Comparison of ENCODE assay signal across 25 cellular contexts in genomic region chr22:37990862-37991261, GRCh38. TPM values are rescaled to one million over a fixed set of nuclear protein-coding genes. Genes with fewer than 3 reads are reported as not detected.
DNase-seq lines count a peak whose midpoint lies in the region; ATAC-seq, FAIRE-seq and TF ChIP-seq lines count a peak whose summit lies in the region.
"Had no signal": no experiment of that assay in that cellular context is flagged by ENCODE, and none has a peak within 500 bp of the region (broad histone marks: within the 10 kb centered on the region; RNA-seq: fewer than 3 reads in every experiment).

No MANE protein-coding gene starts in this region.

- no peaks in the 10 kb centered on the region for H3K79me2 ChIP-seq in K562 (ENCODE audit: control insufficient read depth, insufficient read depth, low read length)

- TF ChIP-seq EP300 in K562 (IDR thresholded peaks at IDR 0.05; ENCODE audit: low read length), result no peak

- intact Hi-C loops in K562 (cut with micrococcal nuclease), result no loop called here

- H3K9me1 ChIP-seq in K562 (ENCODE audit: control insufficient read depth, insufficient read depth, low read length), result no peaks in the 10 kb centered on the region

- H3K9me3 ChIP-seq in HEK293 (ENCODE audit: control insufficient read depth, insufficient read depth, low read depth, low read length) (no peaks in the 10 kb centered on the region), K562 (replicated peaks; ENCODE audit: control insufficient read depth, insufficient read depth, low read depth, low read length) (no peaks in the 10 kb centered on the region)

- BruUV-seq in K562 (replicated peaks; lab: Mats Ljungman, UMichigan), result no TSS peak

- no peak for TF ChIP-seq POLR2A in K562 (conservative IDR thresholded peaks at IDR 0.05)

- TF ChIP-seq RAD21 in K562 (CRISPR knock-in tag; conservative IDR thresholded peaks at IDR 0.05 in 1 of 2, IDR thresholded peaks at IDR 0.05 in 1 of 2), result no peak

- no peak overlapping the region for H3K9ac ChIP-seq in K562 (ENCODE audit: insufficient read depth in 1 of 2, low read depth in 2 of 2, low read length in 2 of 2)
- H3K9ac ChIP-seq: GM23248 had no signal

- no peak overlapping the region for H3K4me2 ChIP-seq in K562 (ENCODE audit: insufficient read depth, low read length)

- H3K36me3 ChIP-seq in HEK293 (ENCODE audit: control insufficient read depth in 2 of 2, insufficient read depth in 1 of 2, low read length in 2 of 2), result peaks cover 0 to 2% of the 10 kb centered on the region in 2 experiments; a peak in 1 of 3 replicates
- H3K36me3 ChIP-seq in K562 (ENCODE audit: control insufficient read depth, insufficient read depth, low read length), result no peaks in the 10 kb centered on the region

- POLR2A ChIA-PET in HEK293 (lab: Yijun Ruan, JAX), result interaction anchor here (1.2 kb wide), 1 partner anchor 37 kb away, joined by 3 read pairs; the partner anchor contains the start of genes C22orf23 and POLR2F
- POLR2A ChIA-PET in K562 (lab: Yijun Ruan, JAX), result no interaction called here

- in situ Hi-C loops in K562 (cut with MboI), result no loop called here

- H3K4me1 ChIP-seq in HEK293 (ENCODE audit: control insufficient read depth, insufficient read depth, low read length), result no peaks in the 10 kb centered on the region
- peaks cover 0 to 6% of the 10 kb centered on the region in 2 experiments; a peak in 2 of 5 replicates for H3K4me1 ChIP-seq in K562 (replicated peaks in 1 of 2; ENCODE audit: control insufficient read depth in 2 of 2, insufficient read depth in 2 of 2, low read length in 2 of 2)

- TF ChIP-seq CTCF in HEK293 (tag by site-specific recombination; IDR thresholded peaks at IDR 0.05), result no peak
- no peak for TF ChIP-seq CTCF in K562 (IDR thresholded peaks at IDR 0.05 in 2 of 3, conservative IDR thresholded peaks at IDR 0.05 in 1 of 3; ENCODE audit: insufficient read depth in 2 of 3, low read depth in 1 of 3, low read length in 3 of 3)
- no peak for TF ChIP-seq CTCF in GM20000 (IDR thresholded peaks at IDR 0.05; ENCODE audit: extremely low read depth, missing control alignments)

- ATAC-seq in K562 (no peak), GM21576 (IDR thresholded peaks at IDR 0.05; ENCODE audit: unreplicated experiment) (no peak)

- DNase-seq in K562 (ENCODE audit: extremely low read depth in 1 of 4, low spot score in 3 of 4) (no peak), GM20000 (ENCODE audit: low spot score) (no peak), HuH-7 (ENCODE audit: low spot score) (no peak)
- DNase-seq: C1 segment of cervical spinal cord; Calu3; CD4-positive, alpha-beta memory T cell; COR-L47; DMS53; DMS79 treated with DMSO at 0.1 percent for 48 hours; GF-D8; GM23248; H7; HCEC 1CT had no signal

- no peak for FAIRE-seq in K562 (lab: Jason Lieb, UNC)
- FAIRE-seq: GM12891, GM18507, H1 had no signal

- no peaks in the 10 kb centered on the region for H4K20me1 ChIP-seq in K562 (replicated peaks; ENCODE audit: control insufficient read depth, insufficient read depth, low read length)

- H3K27ac ChIP-seq in HEK293 (ENCODE audit: extremely low read depth, low read depth, low read length) (no peak overlapping the region), K562 (ENCODE audit: extremely low read depth, low read depth, low read length) (no peak overlapping the region), layer of hippocampus (ENCODE audit: low read depth, low read length) (peak overlapping the region; percentile 73), temporal lobe (ENCODE audit: low read depth, low read length) (peak overlapping the region; percentile 81)
- H3K27ac ChIP-seq: GM23248 had no signal

- H2AFZ ChIP-seq in K562 (ENCODE audit: low read depth, low read length), result no peak overlapping the region
- H2AFZ ChIP-seq: GM23248 had no signal

- H3K4me3 ChIP-seq in HEK293 (ENCODE audit: low read depth, low read length) (no peak overlapping the region), K562 (no peak overlapping the region)
- H3K4me3 ChIP-seq: GM23248 had no signal

- 14% methylated on average over 4 of the region's 7 CpGs for WGBS in K562 (ENCODE audit: insufficient coverage, low coverage, missing lambda C conversion rate)

- CTCF ChIA-PET in HEK293 (lab: Yijun Ruan, JAX) (interaction anchor here (0.7 kb wide), 1 partner anchor 124 kb away, joined by 3 read pairs; no protein-coding TSS in a partner anchor), K562 (lab: Yijun Ruan, JAX; ENCODE audit: low intra/inter-chr PET ratio) (no interaction called here)

- H3K27me3 ChIP-seq in K562 (ENCODE audit: control insufficient read depth in 2 of 2, insufficient read depth in 2 of 2, low read length in 2 of 2) (no peaks in the 10 kb centered on the region), layer of hippocampus (ENCODE audit: control insufficient read depth, insufficient read depth, low read length) (no peaks in the 10 kb centered on the region)

TF ChIP-seq in HEK293, 187 proteins besides CTCF, POLR2A, EP300 and RAD21 (continues in another document):
- no peak for TF ChIP-seq ZNF623 (tag by site-specific recombination; IDR thresholded peaks at IDR 0.05)
- peak; percentile 68; the same call in 1 of the 2 replicates for TF ChIP-seq ZNF121 (tag by site-specific recombination; IDR thresholded peaks at IDR 0.05)
- no peak for TF ChIP-seq ZNF549 (tag by site-specific recombination; IDR thresholded peaks at IDR 0.05)

TF ChIP-seq in K562, 482 proteins besides CTCF, POLR2A, EP300 and RAD21:
- TF ChIP-seq SIX5 (IDR thresholded peaks at IDR 0.05; ENCODE audit: borderline replicate concordance in 1 of 2, insufficient read depth in 1 of 2, low read depth in 1 of 2, low read length in 2 of 2) (no peak), ZNF121 (CRISPR knock-in tag; conservative IDR thresholded peaks at IDR 0.05) (0 out of 2 replicates have a peak, but pooled peaks have one; percentile 27)

RNA-seq across cellular contexts. Expression of gene SOX10, which starts 6.5 kb away (rescaled TPM):
- total RNA-seq in K562 (2011; cell fraction: chromatin; rRNA removed; ENCODE audit: low replicate concordance), result not detected in 2 replicates
- total RNA-seq in K562 (2011; cell fraction: nucleolus; rRNA removed), result not detected in 2 replicates
- total RNA-seq in K562 (2011; cell fraction: nucleoplasm; rRNA removed), result not detected in 2 replicates
- total RNA-seq in K562 (2014; rRNA removed), result not detected in 2 replicates
- not detected in 2 replicates for total RNA-seq in K562 (2014; rRNA removed; fragmentation: Illumina TruSeq; extraction: Trizol)
- not detected in 2 replicates for total RNA-seq in K562 (2015; rRNA removed; fragmentation: Illumina TruSeq; extraction: Trizol)
- not detected in 2 replicates for total RNA-seq in K562 (2021)
- not detected in 2 replicates for polyA plus RNA-seq in K562 (2011; rRNA removed)
- polyA plus RNA-seq in K562 (2011; cell fraction: cytosol; rRNA removed), result not detected in 2 replicates
- polyA plus RNA-seq in K562 (2011; cell fraction: nucleus; rRNA removed), result not detected in 2 replicates
- polyA plus RNA-seq in K562 (2012), result 0.04 TPM in 1 of 2 replicates, not detected in the other
- not detected in 2 replicates for polyA plus RNA-seq in K562 (2014; fragmentation: Illumina TruSeq; extraction: Trizol)
- polyA plus RNA-seq in K562 (2014; fragmentation: Nextera tagmentation; extraction: Ambion mirVana), result not detected
- not detected in 2 replicates for polyA plus RNA-seq in K562 (2014; rRNA removed)
- polyA minus RNA-seq in K562 (2011; rRNA and poly(A)+ RNA removed), result not detected in 2 replicates
- not detected in 2 replicates for polyA minus RNA-seq in K562 (2011; cell fraction: cytosol; rRNA and poly(A)+ RNA removed)
- not detected in 2 replicates for polyA minus RNA-seq in K562 (2011; cell fraction: nucleus; rRNA and poly(A)+ RNA removed)
- total RNA-seq in temporal lobe, result 5.2 TPM
- total RNA-seq: A172; A673; Calu3; CD4-positive, alpha-beta memory T cell; Daoy; G401; GM23248 had no signal
- polyA plus RNA-seq: BJ; CD4-positive, alpha-beta memory T cell; GM23248 had no signal

RNA-seq across cellular contexts. Expression of gene POLR2F, which starts 37.4 kb away (rescaled TPM):
- 31.7 and 45.8 TPM in 2 replicates for total RNA-seq in K562 (2011; cell fraction: chromatin; rRNA removed; ENCODE audit: low replicate concordance)
- total RNA-seq in K562 (2011; cell fraction: nucleolus; rRNA removed), result 21.2 and 27.6 TPM in 2 replicates
- total RNA-seq in K562 (2011; cell fraction: nucleoplasm; rRNA removed), result 27.6 and 28.5 TPM in 2 replicates
- 240 and 294 TPM in 2 replicates for total RNA-seq in K562 (2014; rRNA removed)
- total RNA-seq in K562 (2014; rRNA removed; fragmentation: Illumina TruSeq; extraction: Trizol), result 73.2 and 98.9 TPM in 2 replicates
- 115 and 129 TPM in 2 replicates for total RNA-seq in K562 (2015; rRNA removed; fragmentation: Illumina TruSeq; extraction: Trizol)
- 145 and 162 TPM in 2 replicates for total RNA-seq in K562 (2021)
- polyA plus RNA-seq in K562 (2011; rRNA removed), result 89.4 and 116 TPM in 2 replicates
- 137 and 187 TPM in 2 replicates for polyA plus RNA-seq in K562 (2011; cell fraction: cytosol; rRNA removed)
- 42.9 and 44.4 TPM in 2 replicates for polyA plus RNA-seq in K562 (2011; cell fraction: nucleus; rRNA removed)
- polyA plus RNA-seq in K562 (2012), result 84.6 and 208 TPM in 2 replicates
- polyA plus RNA-seq in K562 (2014; fragmentation: Illumina TruSeq; extraction: Trizol), result 156 and 168 TPM in 2 replicates
- 100 to 1,000 TPM; 187 to 195 TPM for polyA plus RNA-seq in K562 (2014; fragmentation: Nextera tagmentation; extraction: Ambion mirVana)
- 410 and 469 TPM in 2 replicates for polyA plus RNA-seq in K562 (2014; rRNA removed)
- 18.3 and 28.5 TPM in 2 replicates for polyA minus RNA-seq in K562 (2011; rRNA and poly(A)+ RNA removed)
- polyA minus RNA-seq in K562 (2011; cell fraction: cytosol; rRNA and poly(A)+ RNA removed), result 36.5 and 39.5 TPM in 2 replicates
- polyA minus RNA-seq in K562 (2011; cell fraction: nucleus; rRNA and poly(A)+ RNA removed), result 8.8 and 13.2 TPM in 2 replicates
- total RNA-seq in temporal lobe, result 53.4 TPM

RNA-seq across cellular contexts. Expression of gene C22orf23, which starts 37.5 kb away (rescaled TPM):
- total RNA-seq in K562 (2011; cell fraction: chromatin; rRNA removed; ENCODE audit: low replicate concordance), result 0.46 and 1.2 TPM in 2 replicates
- 0.67 TPM in 1 of 2 replicates, not detected in the other for total RNA-seq in K562 (2011; cell fraction: nucleolus; rRNA removed)
- 0.88 and 1.4 TPM in 2 replicates for total RNA-seq in K562 (2011; cell fraction: nucleoplasm; rRNA removed)
- 0.32 and 0.82 TPM in 2 replicates for total RNA-seq in K562 (2014; rRNA removed)
- total RNA-seq in K562 (2014; rRNA removed; fragmentation: Illumina TruSeq; extraction: Trizol), result 0.25 and 0.48 TPM in 2 replicates
- 0.26 and 0.51 TPM in 2 replicates for total RNA-seq in K562 (2015; rRNA removed; fragmentation: Illumina TruSeq; extraction: Trizol)
- total RNA-seq in K562 (2021), result 0.49 and 0.64 TPM in 2 replicates
- polyA plus RNA-seq in K562 (2011; rRNA removed), result 0.33 and 0.79 TPM in 2 replicates
- polyA plus RNA-seq in K562 (2011; cell fraction: cytosol; rRNA removed), result 0.52 and 0.88 TPM in 2 replicates
- 0.63 and 0.76 TPM in 2 replicates for polyA plus RNA-seq in K562 (2011; cell fraction: nucleus; rRNA removed)
- 0.42 and 0.51 TPM in 2 replicates for polyA plus RNA-seq in K562 (2012)
- polyA plus RNA-seq in K562 (2014; fragmentation: Illumina TruSeq; extraction: Trizol), result 0.69 and 1.0 TPM in 2 replicates
- polyA plus RNA-seq in K562 (2014; fragmentation: Nextera tagmentation; extraction: Ambion mirVana), result under 1 TPM; 0.53 to 0.91 TPM
- 0.65 and 0.82 TPM in 2 replicates for polyA plus RNA-seq in K562 (2014; rRNA removed)
- polyA minus RNA-seq in K562 (2011; rRNA and poly(A)+ RNA removed), result 0.66 and 0.91 TPM in 2 replicates
- not detected in 2 replicates for polyA minus RNA-seq in K562 (2011; cell fraction: cytosol; rRNA and poly(A)+ RNA removed)
- polyA minus RNA-seq in K562 (2011; cell fraction: nucleus; rRNA and poly(A)+ RNA removed), result 0.78 TPM in 1 of 2 replicates, not detected in the other
- 0.25 TPM for total RNA-seq in temporal lobe
- total RNA-seq: CD4-positive, alpha-beta memory T cell; G401 had no signal
- polyA plus RNA-seq: CD4-positive, alpha-beta memory T cell had no signal

Comparison
In these comparisons a context has a peak if more than half of its experiments do, and no peak if none do; other contexts are left out.
1. H3K27ac ChIP-seq: peak in layer of hippocampus (single experiment) and temporal lobe (single experiment); none in HEK293 (single experiment) and K562 (single experiment).
2. Of the 44 proteins assayed by ChIP-seq in both K562 and HEK293: peak only in K562: none; only in HEK293: none; in both: ZNF121; in neither: 43.